ENCODE assay signal across 12 cellular contexts in the genomic region with DNA sequence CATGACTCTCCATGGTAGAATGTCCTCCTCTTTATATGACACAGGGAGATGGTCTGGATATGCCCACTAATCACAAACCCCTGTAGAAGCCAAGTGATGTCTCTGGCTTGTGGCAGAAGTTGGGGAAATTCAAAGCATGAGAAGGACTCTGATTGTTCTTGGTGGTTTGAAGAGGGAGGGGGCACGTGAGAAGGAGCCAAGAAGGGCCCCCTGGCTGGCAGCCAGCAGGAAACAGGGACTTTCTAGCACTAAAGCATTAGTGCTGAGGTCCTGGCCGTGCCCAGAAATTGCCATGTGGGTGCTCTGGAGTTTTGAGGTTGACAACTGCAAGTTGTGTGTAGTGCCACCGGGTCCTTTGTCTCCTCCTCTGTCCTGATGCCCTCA.
A peak's percentile ranks its signal among the peaks of the same experiment; 100 is the strongest.
DNase-seq lines count a peak whose midpoint lies in the region; ATAC-seq and TF ChIP-seq lines count a peak whose summit lies in the region.
"Had no signal": no experiment of that assay in that cellular context is flagged by ENCODE, and none has a peak within 500 bp of the region (broad histone marks: within the 10 kb centered on the region; RNA-seq: fewer than 3 reads in every experiment).

No MANE protein-coding gene starts in this region.

- TF ChIP-seq CTCF in fibroblast of pulmonary artery (IDR thresholded peaks at IDR 0.05; ENCODE audit: low read length, missing control alignments) (no peak), thoracic aorta (IDR thresholded peaks at IDR 0.05) (no peak), WTC11 (IDR thresholded peaks at IDR 0.05) (no peak)

- no peaks in the 10 kb centered on the region for H3K36me3 ChIP-seq in thoracic aorta
- H3K36me3 ChIP-seq: right atrium auricular region had no signal

- H3K27me3 Mint-ChIP-seq in WTC11 (ENCODE audit: low read depth): no peaks in the 10 kb centered on the region

- peaks cover 24% of the 10 kb centered on the region for H3K4me1 Mint-ChIP-seq in WTC11

- H3K4me1 ChIP-seq in thoracic aorta (ENCODE audit: control insufficient read depth in 1 of 2, low read depth in 2 of 2): peaks cover 17 to 88% of the 10 kb centered on the region in 2 donors
- H3K4me1 ChIP-seq: left lung had no signal

- no peaks in the 10 kb centered on the region for H3K9me3 Mint-ChIP-seq in WTC11

- POLR2A ChIA-PET in WTC11 (lab: Charles Lee): no interaction called here

- H3K4me3 Mint-ChIP-seq in WTC11: no peak overlapping the region

- H3K27ac ChIP-seq in thoracic aorta: peak overlapping the region; percentile 90 to 91
- H3K27ac ChIP-seq: left lung, right atrium auricular region had no signal

- H3K27me3 ChIP-seq in thoracic aorta (replicated peaks; ENCODE audit: insufficient read depth): no peaks in the 10 kb centered on the region
- H3K27me3 ChIP-seq: left lung, right atrium auricular region had no signal

- ATAC-seq in thoracic aorta (ENCODE audit: insufficient number of reproducible peaks, low FRiP score, low read depth) (no peak), WTC11 (no peak)
- ATAC-seq: esophagus mucosa had no signal

- CTCF ChIA-PET in WTC11 (lab: Charles Lee): no interaction called here

- DNase-seq in stimulated activated CD4-positive, alpha-beta T cell treated with anti-CD3 and anti-CD28 coated beads, Interleukin-12 subunit alpha, Interleukin-12 subunit beta, amount 100 ng/mL, for 4 hours: peak; percentile 28
- no peak for DNase-seq in stimulated activated CD4-positive, alpha-beta T cell treated with anti-CD3 and anti-CD28 coated beads, Interleukin-2, amount 100 ng/mL, for 48 hours
- peak; percentile 24 for DNase-seq in activated T-cell treated with anti-CD3 and anti-CD28 coated beads for 4 hours
- peak; percentile 4 for DNase-seq in fibroblast of pulmonary artery (ENCODE audit: low read depth)
- DNase-seq in thoracic aorta (ENCODE audit: low spot score): no peak
- no peak for DNase-seq in occipital lobe (lab: John Stamatoyannopoulos, UW)
- no peak for DNase-seq in WTC11 (ENCODE audit: low spot score)
- DNase-seq in NK-92 (lab: John Stamatoyannopoulos, UW; ENCODE audit: unreplicated experiment): no peak
- DNase-seq: AML-193, left lung had no signal

- H3K27ac Mint-ChIP-seq in WTC11: no peak overlapping the region

- no peak overlapping the region for H3K4me3 ChIP-seq in fibroblast of pulmonary artery (replicated peaks; ENCODE audit: low read depth, low read length)
- H3K4me3 ChIP-seq in thoracic aorta: no peak overlapping the region
- H3K4me3 ChIP-seq: left lung, right atrium auricular region had no signal

- H3K36me3 Mint-ChIP-seq in WTC11: peaks cover 20% of the 10 kb centered on the region

- H3K9me3 ChIP-seq in thoracic aorta: no peaks in the 10 kb centered on the region
- H3K9me3 ChIP-seq: left lung, right atrium auricular region had no signal

TF ChIP-seq in WTC11, 78 proteins besides CTCF, POLR2A, EP300 and RAD21:
- TF ChIP-seq ZNF423 (CRISPR knock-in tag; IDR thresholded peaks at IDR 0.05) (no peak), TCF7 (CRISPR knock-in tag; IDR thresholded peaks at IDR 0.05; ENCODE audit: low read depth) (no peak), E2F1 (CRISPR knock-in tag; IDR thresholded peaks at IDR 0.05) (no peak), E2F4 (CRISPR knock-in tag; IDR thresholded peaks at IDR 0.05; ENCODE audit: borderline replicate concordance, low read depth) (no peak), SMAD4 (CRISPR knock-in tag; IDR thresholded peaks at IDR 0.05) (no peak), FOXJ3 (CRISPR knock-in tag; IDR thresholded peaks at IDR 0.05; ENCODE audit: borderline replicate concordance) (no peak), ZNF317 (CRISPR knock-in tag; IDR thresholded peaks at IDR 0.05; ENCODE audit: borderline replicate concordance, low read depth) (no peak), EMX1 (CRISPR knock-in tag; IDR thresholded peaks at IDR 0.05) (no peak), ELF4 (CRISPR knock-in tag; IDR thresholded peaks at IDR 0.05; ENCODE audit: low read depth) (no peak), GTF2I (CRISPR knock-in tag; conservative IDR thresholded peaks at IDR 0.05) (no peak), CREB1 (CRISPR knock-in tag; IDR thresholded peaks at IDR 0.05) (no peak)
- TF ChIP-seq, protein P1, sequence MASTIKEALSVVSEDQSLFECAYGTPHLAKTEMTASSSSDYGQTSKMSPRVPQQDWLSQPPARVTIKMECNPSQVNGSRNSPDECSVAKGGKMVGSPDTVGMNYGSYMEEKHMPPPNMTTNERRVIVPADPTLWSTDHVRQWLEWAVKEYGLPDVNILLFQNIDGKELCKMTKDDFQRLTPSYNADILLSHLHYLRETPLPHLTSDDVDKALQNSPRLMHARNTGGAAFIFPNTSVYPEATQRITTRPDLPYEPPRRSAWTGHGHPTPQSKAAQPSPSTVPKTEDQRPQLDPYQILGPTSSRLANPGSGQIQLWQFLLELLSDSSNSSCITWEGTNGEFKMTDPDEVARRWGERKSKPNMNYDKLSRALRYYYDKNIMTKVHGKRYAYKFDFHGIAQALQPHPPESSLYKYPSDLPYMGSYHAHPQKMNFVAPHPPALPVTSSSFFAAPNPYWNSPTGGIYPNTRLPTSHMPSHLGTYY (CRISPR knock-in tag; IDR thresholded peaks at IDR 0.05): no peak
- TF ChIP-seq, protein P2, sequence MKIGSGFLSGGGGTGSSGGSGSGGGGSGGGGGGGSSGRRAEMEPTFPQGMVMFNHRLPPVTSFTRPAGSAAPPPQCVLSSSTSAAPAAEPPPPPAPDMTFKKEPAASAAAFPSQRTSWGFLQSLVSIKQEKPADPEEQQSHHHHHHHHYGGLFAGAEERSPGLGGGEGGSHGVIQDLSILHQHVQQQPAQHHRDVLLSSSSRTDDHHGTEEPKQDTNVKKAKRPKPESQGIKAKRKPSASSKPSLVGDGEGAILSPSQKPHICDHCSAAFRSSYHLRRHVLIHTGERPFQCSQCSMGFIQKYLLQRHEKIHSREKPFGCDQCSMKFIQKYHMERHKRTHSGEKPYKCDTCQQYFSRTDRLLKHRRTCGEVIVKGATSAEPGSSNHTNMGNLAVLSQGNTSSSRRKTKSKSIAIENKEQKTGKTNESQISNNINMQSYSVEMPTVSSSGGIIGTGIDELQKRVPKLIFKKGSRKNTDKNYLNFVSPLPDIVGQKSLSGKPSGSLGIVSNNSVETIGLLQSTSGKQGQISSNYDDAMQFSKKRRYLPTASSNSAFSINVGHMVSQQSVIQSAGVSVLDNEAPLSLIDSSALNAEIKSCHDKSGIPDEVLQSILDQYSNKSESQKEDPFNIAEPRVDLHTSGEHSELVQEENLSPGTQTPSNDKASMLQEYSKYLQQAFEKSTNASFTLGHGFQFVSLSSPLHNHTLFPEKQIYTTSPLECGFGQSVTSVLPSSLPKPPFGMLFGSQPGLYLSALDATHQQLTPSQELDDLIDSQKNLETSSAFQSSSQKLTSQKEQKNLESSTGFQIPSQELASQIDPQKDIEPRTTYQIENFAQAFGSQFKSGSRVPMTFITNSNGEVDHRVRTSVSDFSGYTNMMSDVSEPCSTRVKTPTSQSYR (CRISPR knock-in tag; IDR thresholded peaks at IDR 0.05): no peak
- TF ChIP-seq, protein P3, sequence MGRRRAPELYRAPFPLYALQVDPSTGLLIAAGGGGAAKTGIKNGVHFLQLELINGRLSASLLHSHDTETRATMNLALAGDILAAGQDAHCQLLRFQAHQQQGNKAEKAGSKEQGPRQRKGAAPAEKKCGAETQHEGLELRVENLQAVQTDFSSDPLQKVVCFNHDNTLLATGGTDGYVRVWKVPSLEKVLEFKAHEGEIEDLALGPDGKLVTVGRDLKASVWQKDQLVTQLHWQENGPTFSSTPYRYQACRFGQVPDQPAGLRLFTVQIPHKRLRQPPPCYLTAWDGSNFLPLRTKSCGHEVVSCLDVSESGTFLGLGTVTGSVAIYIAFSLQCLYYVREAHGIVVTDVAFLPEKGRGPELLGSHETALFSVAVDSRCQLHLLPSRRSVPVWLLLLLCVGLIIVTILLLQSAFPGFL (CRISPR knock-in tag; IDR thresholded peaks at IDR 0.05; ENCODE audit: borderline replicate concordance): no peak
TF ChIP-seq in WTC11: peak in this region for 0.

Comparison
In these comparisons a context has a peak if more than half of its experiments do, and no peak if none do; other contexts are left out.
1. DNase-seq: peak in stimulated activated CD4-positive, alpha-beta T cell treated with anti-CD3 and anti-CD28 coated beads, Interleukin-12 subunit alpha, Interleukin-12 subunit beta, amount 100 ng/mL, for 4 hours (single experiment), activated T-cell treated with anti-CD3 and anti-CD28 coated beads for 4 hours (single experiment) and fibroblast of pulmonary artery (single experiment); none in stimulated activated CD4-positive, alpha-beta T cell treated with anti-CD3 and anti-CD28 coated beads, Interleukin-2, amount 100 ng/mL, for 48 hours (0 of 2), thoracic aorta (single experiment), occipital lobe (single experiment), WTC11 (single experiment) and NK-92 (single experiment).